12 cellular contexts compared by ENCODE assay signal in genomic region chr22:46062232-46062615, GRCh38.
DNase-seq lines count a peak whose midpoint lies in the region; ATAC-seq, FAIRE-seq and TF ChIP-seq lines count a peak whose summit lies in the region.
"Had no signal": no experiment of that assay in that cellular context is flagged by ENCODE, and none has a peak within 500 bp of the region (broad histone marks: within the 10 kb centered on the region; RNA-seq: fewer than 3 reads in every experiment).

No MANE protein-coding gene starts in this region.

- H3K23ac ChIP-seq in H9 (ENCODE audit: insufficient read length, low read depth, low read length) = no peak overlapping the region

- H3K27ac ChIP-seq in H9 (ENCODE audit: insufficient read length, low read depth, low read length) (no peak overlapping the region), keratinocyte (ENCODE audit: control insufficient read depth, insufficient read depth, low read length) (no peak overlapping the region)

- H2AK5ac ChIP-seq in H9 (ENCODE audit: insufficient read length, low read length) = no peak overlapping the region

- H4K8ac ChIP-seq in H9 (replicated peaks; ENCODE audit: insufficient read length, low read depth, low read length) = no peak overlapping the region

- peaks cover 3 to 6% of the 10 kb centered on the region in 2 experiments for H3K36me3 ChIP-seq in keratinocyte (ENCODE audit: control insufficient read depth in 2 of 2, extremely low read depth in 1 of 2, insufficient read depth in 2 of 2, low read length in 2 of 2)

- no peak overlapping the region for H3K4me3 Mint-ChIP-seq in H9
- no peak overlapping the region for H3K4me3 Mint-ChIP-seq in activated T-helper 17 cell treated with anti-CD3 and anti-CD28 coated beads, Interleukin-2, amount 50 U/mL, for 72 hours
- peak overlapping the region; percentile 10 to 37 for H3K4me3 Mint-ChIP-seq in stimulated activated naive B cell treated with anti-CD40 and anti-IgM and Interleukin-4, amounts not matched to agents 10 μg/mL and 1 μg/mL and 100 μg/mL, for 72 hours
- H3K4me3 Mint-ChIP-seq: T-cell had no signal

- H3K4me2 ChIP-seq in H9 (ENCODE audit: insufficient read depth, insufficient read length, low read length) = no peak overlapping the region
- H3K4me2 ChIP-seq in keratinocyte (ENCODE audit: control insufficient read depth, extremely low read depth, insufficient read depth, low read depth, low read length) = peak overlapping the region; percentile 100

- TF ChIP-seq CTCF in H9 (conservative IDR thresholded peaks at IDR 0.05) (no peak), keratinocyte (optimal IDR thresholded peaks at IDR 0.05 in 1 of 3, IDR thresholded peaks at IDR 0.05 in 1 of 3, conservative IDR thresholded peaks at IDR 0.05 in 1 of 3; ENCODE audit: extremely low read depth in 1 of 3, insufficient read depth in 2 of 3, low read length in 3 of 3) (no peak)

- H3K36me3 Mint-ChIP-seq in H9 (ENCODE audit: insufficient read depth in 1 of 3, low read depth in 3 of 3) = no peaks in the 10 kb centered on the region
- peaks cover 6% of the 10 kb centered on the region for H3K36me3 Mint-ChIP-seq in activated T-helper 17 cell treated with anti-CD3 and anti-CD28 coated beads, Interleukin-2, amount 50 U/mL, for 72 hours (ENCODE audit: low read depth)
- peaks cover 4 to 16% of the 10 kb centered on the region in 2 donors for H3K36me3 Mint-ChIP-seq in stimulated activated naive B cell treated with anti-CD40 and anti-IgM and Interleukin-4, amounts not matched to agents 10 μg/mL and 1 μg/mL and 100 μg/mL, for 72 hours

- no peak for ATAC-seq in activated T-helper 17 cell treated with anti-CD3 and anti-CD28 coated beads, Interleukin-2, amount 50 U/mL, for 72 hours (replicated peaks)
- no peak for ATAC-seq in stimulated activated naive B cell treated with anti-CD40 and anti-IgM and Interleukin-4, amounts not matched to agents 10 μg/mL and 1 μg/mL and 100 μg/mL, for 72 hours (replicated peaks)
- ATAC-seq in HG03025 (IDR thresholded peaks at IDR 0.05; ENCODE audit: low FRiP score, unreplicated experiment) = no peak
- ATAC-seq: T-cell had no signal

- H3K4ac ChIP-seq in H9 (ENCODE audit: low read depth, low read length) = no peak overlapping the region

- H3K79me1 ChIP-seq in H9 (ENCODE audit: insufficient read depth, low read depth, low read length, poor library complexity, severe bottlenecking) = no peaks in the 10 kb centered on the region

- H3K4me1 ChIP-seq in H9 (ENCODE audit: insufficient read depth, low read length) = no peaks in the 10 kb centered on the region
- H3K4me1 ChIP-seq in keratinocyte (ENCODE audit: control insufficient read depth, extremely low read depth, insufficient read depth, low read length) = peaks cover 47% of the 10 kb centered on the region

- DNase-seq in H9 (no peak), keratinocyte (ENCODE audit: low read depth, low spot score) (no peak), A172 (ENCODE audit: low spot score) (no peak), NAMALWA (ENCODE audit: low spot score) (no peak), NCI-H1417 treated with DMSO at 0.1 percent for 48 hours (lab: John Stamatoyannopoulos, UW) (no peak)
- DNase-seq in stimulated activated naive B cell treated with anti-CD40 and anti-IgM and Interleukin-4, amounts not matched to agents 10 μg/mL and 1 μg/mL and 100 μg/mL, for 72 hours = no peak
- DNase-seq: activated CD4-positive, alpha-beta T cell treated with anti-CD3 and anti-CD28 coated beads, Interleukin-2, amount 50 U/mL, for 1 hour; NCI-H1694; T-cell had no signal

- no peak overlapping the region for H2BK5ac ChIP-seq in H9 (ENCODE audit: insufficient read length, low read length)

- peak overlapping the region in 2 of 3 experiments; percentile 21 to 62; a peak in 1 of 7 replicates for H3K27ac Mint-ChIP-seq in H9
- H3K27ac Mint-ChIP-seq in activated T-helper 17 cell treated with anti-CD3 and anti-CD28 coated beads, Interleukin-2, amount 50 U/mL, for 72 hours = peak overlapping the region; percentile 27
- peak overlapping the region; percentile 75 for H3K27ac Mint-ChIP-seq in stimulated activated naive B cell treated with anti-CD40 and anti-IgM and Interleukin-4, amounts not matched to agents 10 μg/mL and 1 μg/mL and 100 μg/mL, for 72 hours

- H3K9me3 ChIP-seq in H9 (ENCODE audit: control insufficient read depth, low read depth, low read length) (no peaks in the 10 kb centered on the region), keratinocyte (ENCODE audit: control insufficient read depth, low read depth, low read length) (no peaks in the 10 kb centered on the region)

- peaks cover 2% of the 10 kb centered on the region for H3K9me1 ChIP-seq in keratinocyte (ENCODE audit: control insufficient read depth, extremely low read depth, insufficient read depth, low read length)

- H4K91ac ChIP-seq in H9 (ENCODE audit: insufficient read length, low read depth, low read length) = no peak overlapping the region

- H3K4me3 ChIP-seq in keratinocyte (ENCODE audit: control insufficient read depth in 2 of 3, extremely low read depth in 1 of 3, insufficient read depth in 2 of 3, low read depth in 1 of 3, low read length in 3 of 3) = no peak overlapping the region

- H3K9me3 Mint-ChIP-seq in H9 = no peaks in the 10 kb centered on the region
- H3K9me3 Mint-ChIP-seq in activated T-helper 17 cell treated with anti-CD3 and anti-CD28 coated beads, Interleukin-2, amount 50 U/mL, for 72 hours = no peaks in the 10 kb centered on the region
- no peaks in the 10 kb centered on the region for H3K9me3 Mint-ChIP-seq in stimulated activated naive B cell treated with anti-CD40 and anti-IgM and Interleukin-4, amounts not matched to agents 10 μg/mL and 1 μg/mL and 100 μg/mL, for 72 hours
- H3K9me3 Mint-ChIP-seq: T-cell had no signal

- H3K56ac ChIP-seq in H9 (ENCODE audit: insufficient read length, low read depth, low read length) = no peak overlapping the region

- H4K5ac ChIP-seq in H9 (ENCODE audit: insufficient read length, low read depth, low read length) = no peak overlapping the region

- H2BK20ac ChIP-seq in H9 (ENCODE audit: low read depth, low read length, poor library complexity, severe bottlenecking) = no peak overlapping the region

- no CpG with 5 or more reads among the region's 13 CpGs for WGBS in H9 (ENCODE audit: extremely low coverage, insufficient read length, low lambda C conversion rate)

- no peaks in the 10 kb centered on the region for H3K4me1 Mint-ChIP-seq in H9
- peaks cover 22% of the 10 kb centered on the region for H3K4me1 Mint-ChIP-seq in activated T-helper 17 cell treated with anti-CD3 and anti-CD28 coated beads, Interleukin-2, amount 50 U/mL, for 72 hours
- H3K4me1 Mint-ChIP-seq in stimulated activated naive B cell treated with anti-CD40 and anti-IgM and Interleukin-4, amounts not matched to agents 10 μg/mL and 1 μg/mL and 100 μg/mL, for 72 hours = peaks cover 24 to 57% of the 10 kb centered on the region in 2 donors

- H3K9ac ChIP-seq in H9 (ENCODE audit: extremely low read depth, insufficient read length, low read length) (no peak overlapping the region), keratinocyte (ENCODE audit: control insufficient read depth, extremely low read depth, insufficient read depth, low read length) (peak overlapping the region; percentile 95)

- H4K20me1 ChIP-seq in H9 (ENCODE audit: control insufficient read depth, insufficient read depth, insufficient read length) (no peaks in the 10 kb centered on the region), keratinocyte (ENCODE audit: control insufficient read depth, extremely low read depth, insufficient read depth, low read length) (no peaks in the 10 kb centered on the region)

- H3K14ac ChIP-seq in H9 (ENCODE audit: insufficient read depth, low read length) = no peak overlapping the region

- H3K18ac ChIP-seq in H9 (ENCODE audit: insufficient read length, low read depth, low read length) = no peak overlapping the region

- no peak overlapping the region for H2BK120ac ChIP-seq in H9 (ENCODE audit: low read depth, low read length, poor library complexity, severe bottlenecking)

- no peak overlapping the region for H2BK12ac ChIP-seq in H9 (ENCODE audit: insufficient read length, low read depth, low read length)

- H3T11ph ChIP-seq in H9 (ENCODE audit: low read length) = no peak overlapping the region

- H3K23me2 ChIP-seq in H9 (ENCODE audit: insufficient read length, low read depth, low read length, poor library complexity, severe bottlenecking) = no peaks in the 10 kb centered on the region

- dilution Hi-C loops in keratinocyte (cut with MboI; ENCODE audit: extremely low pct_ligation_motif_present, low sequenced_read_pairs) = no loop called here

- H2AFZ ChIP-seq in H9 (ENCODE audit: low read length) (no peak overlapping the region), keratinocyte (ENCODE audit: control insufficient read depth, low read length) (no peak overlapping the region)

- H3K79me2 ChIP-seq in H9 (ENCODE audit: insufficient read depth, low read length) (no peaks in the 10 kb centered on the region), keratinocyte (ENCODE audit: control insufficient read depth, insufficient read depth, low read length) (peaks cover 98% of the 10 kb centered on the region)

- peaks cover 18% of the 10 kb centered on the region for H3K27me3 Mint-ChIP-seq in H9 (ENCODE audit: low read depth)
- H3K27me3 Mint-ChIP-seq in activated T-helper 17 cell treated with anti-CD3 and anti-CD28 coated beads, Interleukin-2, amount 50 U/mL, for 72 hours = no peaks in the 10 kb centered on the region
- no peaks in the 10 kb centered on the region for H3K27me3 Mint-ChIP-seq in stimulated activated naive B cell treated with anti-CD40 and anti-IgM and Interleukin-4, amounts not matched to agents 10 μg/mL and 1 μg/mL and 100 μg/mL, for 72 hours
- H3K27me3 Mint-ChIP-seq: T-cell had no signal

- FAIRE-seq in keratinocyte (lab: Jason Lieb, UNC) = no peak
- FAIRE-seq: small intestine had no signal

- no peaks in the 10 kb centered on the region for H3K27me3 ChIP-seq in H9 (ENCODE audit: insufficient read depth, low read length)
- H3K27me3 ChIP-seq in keratinocyte (ENCODE audit: control insufficient read depth, extremely low read depth, insufficient read depth, low read length) = no peaks in the 10 kb centered on the region

- no peak overlapping the region for H2BK15ac ChIP-seq in H9 (ENCODE audit: low read depth, low read length)

Comparison
In these comparisons a context has a peak if more than half of its experiments do, and no peak if none do; other contexts are left out.
1. H3K4me3 Mint-ChIP-seq: peak in stimulated activated naive B cell treated with anti-CD40 and anti-IgM and Interleukin-4, amounts not matched to agents 10 μg/mL and 1 μg/mL and 100 μg/mL, for 72 hours (2 of 2); none in H9 (0 of 2) and activated T-helper 17 cell treated with anti-CD3 and anti-CD28 coated beads, Interleukin-2, amount 50 U/mL, for 72 hours (single experiment).
2. Peak in every context shown above with its lines, with median percentiles within 50 percentile points of each other: H3K27ac Mint-ChIP-seq.